In the genomic region with DNA sequence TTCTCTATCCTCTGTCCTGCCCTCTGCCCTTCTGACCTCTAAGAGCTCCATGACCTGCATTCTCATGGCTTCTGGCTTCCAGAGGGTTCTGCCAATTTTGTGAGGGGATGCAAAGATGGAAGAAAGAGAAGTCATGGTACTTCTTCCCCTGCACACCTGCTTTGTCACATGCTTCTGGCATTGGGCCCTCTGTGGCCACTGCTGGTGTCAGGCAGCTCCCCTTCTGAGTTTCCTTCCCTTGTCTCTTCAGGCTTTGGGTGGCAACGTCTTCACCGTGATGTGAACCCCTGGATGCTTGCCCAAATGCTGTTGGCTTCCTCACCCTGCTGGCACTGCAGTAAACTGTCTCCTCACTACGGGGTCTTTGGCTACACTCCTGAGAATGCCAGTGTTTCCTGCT, we compare ENCODE assay signal across 21 cellular contexts.
"Had no signal": no experiment of that assay in that cellular context is flagged by ENCODE, and none has a peak within 500 bp of the region (broad histone marks: within the 10 kb centered on the region; RNA-seq: fewer than 3 reads in every experiment).

No MANE protein-coding gene starts in this region.

- H3K27ac ChIP-seq: cardiac muscle cell, esophagus squamous epithelium, gastroesophageal sphincter, neutrophil, ovary, psoas muscle, upper lobe of right lung had no signal

- H3K36me3 ChIP-seq: cardiac muscle cell, esophagus squamous epithelium, gastroesophageal sphincter, neutrophil, ovary, upper lobe of right lung had no signal

- H3K4me1 ChIP-seq: esophagus squamous epithelium, gastroesophageal sphincter, psoas muscle, upper lobe of right lung had no signal

- H3K9me3 ChIP-seq: gastroesophageal sphincter, neutrophil, ovary, psoas muscle, upper lobe of right lung had no signal

- H3K27me3 ChIP-seq: cardiac muscle cell, esophagus squamous epithelium, gastroesophageal sphincter, neutrophil, ovary, upper lobe of right lung had no signal

- DNase-seq: activated CD4-positive, alpha-beta memory T cell treated with anti-CD3 and anti-CD28 coated beads, Interleukin-2, amount 10 ng/mL, durations not matched to agents 7 days and 5 days; activated CD4-positive, alpha-beta T cell treated with anti-CD3 and anti-CD28 coated beads, Interleukin-2, amount 10 ng/mL, durations not matched to agents 24 days and 14 days; activated effector memory CD4-positive, alpha-beta T cell treated with anti-CD3 and anti-CD28 coated beads, Interleukin-2, amount 50 U/mL, for 16 hours; activated naive CD4-positive, alpha-beta T cell treated with anti-CD3 and anti-CD28 coated beads, Interleukin-2, amount 50 U/mL, for 16 hours; activated naive CD8-positive, alpha-beta T cell treated with anti-CD3 and anti-CD28 coated beads, Interleukin-2, amount 50 U/mL, for 24 hours; activated T-cell treated with anti-CD3 and anti-CD28 coated beads for 4 hours; effector memory CD8-positive, alpha-beta T cell; esophagus squamous epithelium; head of caudate nucleus; islet precursor cell; left cardiac atrium; ovary; psoas muscle; right cardiac atrium; stimulated activated CD4-positive, alpha-beta T cell treated with anti-CD3 and anti-CD28 coated beads, Interleukin-4, amount 100 ng/mL, for 24 hours; stimulated activated naive CD4-positive, alpha-beta T cell treated with Interleukin-2 at 50 U/mL for 16 hours; T-helper 9 cell; upper lobe of right lung had no signal

- H3K4me3 ChIP-seq: cardiac muscle cell, esophagus squamous epithelium, gastroesophageal sphincter, ovary, psoas muscle, upper lobe of right lung had no signal
